1 cellular context compared by ENCODE assay signal in genomic region chr4:105149771-105150170, GRCh38.
TF ChIP-seq lines count a peak whose summit lies in the region.

No MANE protein-coding gene starts in this region.

TF ChIP-seq in HepG2, 621 proteins besides CTCF, POLR2A, EP300 and RAD21 (continued from another document and continues in another):
- TF ChIP-seq, protein P1, sequence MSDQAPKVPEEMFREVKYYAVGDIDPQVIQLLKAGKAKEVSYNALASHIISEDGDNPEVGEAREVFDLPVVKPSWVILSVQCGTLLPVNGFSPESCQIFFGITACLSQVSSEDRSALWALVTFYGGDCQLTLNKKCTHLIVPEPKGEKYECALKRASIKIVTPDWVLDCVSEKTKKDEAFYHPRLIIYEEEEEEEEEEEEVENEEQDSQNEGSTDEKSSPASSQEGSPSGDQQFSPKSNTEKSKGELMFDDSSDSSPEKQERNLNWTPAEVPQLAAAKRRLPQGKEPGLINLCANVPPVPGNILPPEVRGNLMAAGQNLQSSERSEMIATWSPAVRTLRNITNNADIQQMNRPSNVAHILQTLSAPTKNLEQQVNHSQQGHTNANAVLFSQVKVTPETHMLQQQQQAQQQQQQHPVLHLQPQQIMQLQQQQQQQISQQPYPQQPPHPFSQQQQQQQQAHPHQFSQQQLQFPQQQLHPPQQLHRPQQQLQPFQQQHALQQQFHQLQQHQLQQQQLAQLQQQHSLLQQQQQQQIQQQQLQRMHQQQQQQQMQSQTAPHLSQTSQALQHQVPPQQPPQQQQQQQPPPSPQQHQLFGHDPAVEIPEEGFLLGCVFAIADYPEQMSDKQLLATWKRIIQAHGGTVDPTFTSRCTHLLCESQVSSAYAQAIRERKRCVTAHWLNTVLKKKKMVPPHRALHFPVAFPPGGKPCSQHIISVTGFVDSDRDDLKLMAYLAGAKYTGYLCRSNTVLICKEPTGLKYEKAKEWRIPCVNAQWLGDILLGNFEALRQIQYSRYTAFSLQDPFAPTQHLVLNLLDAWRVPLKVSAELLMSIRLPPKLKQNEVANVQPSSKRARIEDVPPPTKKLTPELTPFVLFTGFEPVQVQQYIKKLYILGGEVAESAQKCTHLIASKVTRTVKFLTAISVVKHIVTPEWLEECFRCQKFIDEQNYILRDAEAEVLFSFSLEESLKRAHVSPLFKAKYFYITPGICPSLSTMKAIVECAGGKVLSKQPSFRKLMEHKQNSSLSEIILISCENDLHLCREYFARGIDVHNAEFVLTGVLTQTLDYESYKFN (CRISPR knock-in tag; conservative IDR thresholded peaks at IDR 0.05): no peak
- TF ChIP-seq ZNF224 (CRISPR knock-in tag; IDR thresholded peaks at IDR 0.05) (no peak), TBX3 (IDR thresholded peaks at IDR 0.05; ENCODE audit: borderline replicate concordance) (no peak), RBFOX2 (IDR thresholded peaks at IDR 0.05; ENCODE audit: low read depth, low read length) (no peak), ZNF550 (CRISPR knock-in tag; IDR thresholded peaks at IDR 0.05; ENCODE audit: borderline replicate concordance) (no peak), PLSCR1 (CRISPR knock-in tag; IDR thresholded peaks at IDR 0.05; ENCODE audit: borderline replicate concordance) (no peak), CBX2 (IDR thresholded peaks at IDR 0.05; ENCODE audit: low read depth, low read length) (no peak), CBX2 (CRISPR knock-in tag; IDR thresholded peaks at IDR 0.05; ENCODE audit: low read depth) (no peak), HNF4A (CRISPR knock-in tag; IDR thresholded peaks at IDR 0.05) (peak; percentile 55), HCFC1 (IDR thresholded peaks at IDR 0.05; ENCODE audit: low read depth, low read length) (no peak), KMT2A (CRISPR knock-in tag; IDR thresholded peaks at IDR 0.05) (no peak), MEF2D (CRISPR knock-in tag; IDR thresholded peaks at IDR 0.05) (no peak), MTF1 (CRISPR knock-in tag; IDR thresholded peaks at IDR 0.05) (no peak), CEBPG (CRISPR knock-in tag; IDR thresholded peaks at IDR 0.05) (peak; percentile 30; the same call in 1 of the 2 replicates), ZBTB3 (CRISPR knock-in tag; IDR thresholded peaks at IDR 0.05; ENCODE audit: borderline replicate concordance, low read depth) (no peak), TAF1 (CRISPR knock-in tag; IDR thresholded peaks at IDR 0.05) (no peak), ZNF557 (CRISPR knock-in tag; IDR thresholded peaks at IDR 0.05) (no peak), KLF12 (CRISPR knock-in tag; IDR thresholded peaks at IDR 0.05; ENCODE audit: borderline replicate concordance) (no peak), PRDM4 (CRISPR knock-in tag; IDR thresholded peaks at IDR 0.05; ENCODE audit: borderline replicate concordance) (no peak), JARID2 (CRISPR knock-in tag; IDR thresholded peaks at IDR 0.05; ENCODE audit: insufficient replicate concordance) (no peak), BCLAF1 (IDR thresholded peaks at IDR 0.05) (no peak), CEBPB (IDR thresholded peaks at IDR 0.05; ENCODE audit: borderline replicate concordance, low read depth, low read length) (peak; percentile 28; the same call in 1 of the 2 replicates), MAFK (conservative IDR thresholded peaks at IDR 0.05 in 1 of 2, IDR thresholded peaks at IDR 0.05 in 1 of 2; ENCODE audit: low read length in 2 of 2) (no peak), ZNF207 (IDR thresholded peaks at IDR 0.05; ENCODE audit: borderline replicate concordance) (no peak), ZNF644 (CRISPR knock-in tag; IDR thresholded peaks at IDR 0.05; ENCODE audit: low read depth) (0 out of 2 replicates have a peak, but pooled peaks have one; percentile 33), GATA4 (IDR thresholded peaks at IDR 0.05; ENCODE audit: borderline replicate concordance, low read depth) (no peak), ZNF577 (CRISPR knock-in tag; IDR thresholded peaks at IDR 0.05; ENCODE audit: borderline replicate concordance, low read depth) (no peak), ARID5B (CRISPR knock-in tag; IDR thresholded peaks at IDR 0.05) (0 out of 2 replicates have a peak, but pooled peaks have one; percentile 33), SYNCRIP (IDR thresholded peaks at IDR 0.05; ENCODE audit: insufficient read depth, low read depth, low read length) (no peak), PBX3 (CRISPR knock-in tag; IDR thresholded peaks at IDR 0.05; ENCODE audit: borderline replicate concordance) (no peak), BRD4 (CRISPR knock-in tag; IDR thresholded peaks at IDR 0.05) (no peak), RFXANK (CRISPR knock-in tag; IDR thresholded peaks at IDR 0.05) (no peak), STAG1 (CRISPR knock-in tag; IDR thresholded peaks at IDR 0.05) (no peak), HES4 (CRISPR knock-in tag; IDR thresholded peaks at IDR 0.05; ENCODE audit: borderline replicate concordance) (no peak), ZNF329 (CRISPR knock-in tag; IDR thresholded peaks at IDR 0.05; ENCODE audit: low read depth) (no peak), HDAC6 (IDR thresholded peaks at IDR 0.05; ENCODE audit: low read depth, low read length) (no peak), NR0B2 (CRISPR knock-in tag; IDR thresholded peaks at IDR 0.05) (no peak), ZNF570 (CRISPR knock-in tag; IDR thresholded peaks at IDR 0.05; ENCODE audit: borderline replicate concordance) (no peak), ZNF24 (IDR thresholded peaks at IDR 0.05) (0 out of 2 replicates have a peak, but pooled peaks have one; percentile 39)
- TF ChIP-seq, protein P2, sequence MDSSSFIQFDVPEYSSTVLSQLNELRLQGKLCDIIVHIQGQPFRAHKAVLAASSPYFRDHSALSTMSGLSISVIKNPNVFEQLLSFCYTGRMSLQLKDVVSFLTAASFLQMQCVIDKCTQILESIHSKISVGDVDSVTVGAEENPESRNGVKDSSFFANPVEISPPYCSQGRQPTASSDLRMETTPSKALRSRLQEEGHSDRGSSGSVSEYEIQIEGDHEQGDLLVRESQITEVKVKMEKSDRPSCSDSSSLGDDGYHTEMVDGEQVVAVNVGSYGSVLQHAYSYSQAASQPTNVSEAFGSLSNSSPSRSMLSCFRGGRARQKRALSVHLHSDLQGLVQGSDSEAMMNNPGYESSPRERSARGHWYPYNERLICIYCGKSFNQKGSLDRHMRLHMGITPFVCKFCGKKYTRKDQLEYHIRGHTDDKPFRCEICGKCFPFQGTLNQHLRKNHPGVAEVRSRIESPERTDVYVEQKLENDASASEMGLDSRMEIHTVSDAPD (CRISPR knock-in tag; IDR thresholded peaks at IDR 0.05): no peak
- TF ChIP-seq, protein P3, sequence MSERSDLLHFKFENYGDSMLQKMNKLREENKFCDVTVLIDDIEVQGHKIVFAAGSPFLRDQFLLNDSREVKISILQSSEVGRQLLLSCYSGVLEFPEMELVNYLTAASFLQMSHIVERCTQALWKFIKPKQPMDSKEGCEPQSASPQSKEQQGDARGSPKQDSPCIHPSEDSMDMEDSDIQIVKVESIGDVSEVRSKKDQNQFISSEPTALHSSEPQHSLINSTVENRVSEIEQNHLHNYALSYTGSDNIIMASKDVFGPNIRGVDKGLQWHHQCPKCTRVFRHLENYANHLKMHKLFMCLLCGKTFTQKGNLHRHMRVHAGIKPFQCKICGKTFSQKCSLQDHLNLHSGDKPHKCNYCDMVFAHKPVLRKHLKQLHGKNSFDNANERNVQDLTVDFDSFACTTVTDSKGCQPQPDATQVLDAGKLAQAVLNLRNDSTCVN (CRISPR knock-in tag; IDR thresholded peaks at IDR 0.05; ENCODE audit: borderline replicate concordance): no peak
- TF ChIP-seq, protein P4, sequence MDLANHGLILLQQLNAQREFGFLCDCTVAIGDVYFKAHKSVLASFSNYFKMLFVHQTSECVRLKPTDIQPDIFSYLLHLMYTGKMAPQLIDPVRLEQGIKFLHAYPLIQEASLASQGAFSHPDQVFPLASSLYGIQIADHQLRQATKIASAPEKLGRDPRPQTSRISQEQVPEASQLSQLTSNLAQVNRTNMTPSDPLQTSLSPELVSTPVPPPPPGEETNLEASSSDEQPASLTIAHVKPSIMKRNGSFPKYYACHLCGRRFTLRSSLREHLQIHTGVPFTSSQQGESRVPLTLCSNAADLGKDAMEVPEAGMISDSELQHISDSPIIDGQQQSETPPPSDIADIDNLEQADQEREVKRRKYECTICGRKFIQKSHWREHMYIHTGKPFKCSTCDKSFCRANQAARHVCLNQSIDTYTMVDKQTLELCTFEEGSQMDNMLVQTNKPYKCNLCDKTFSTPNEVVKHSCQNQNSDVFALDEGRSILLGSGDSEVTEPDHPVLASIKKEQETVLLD (CRISPR knock-in tag; IDR thresholded peaks at IDR 0.05; ENCODE audit: low read depth): no peak
